Comparison of ENCODE assay signal across 1 cellular context in the genomic region with DNA sequence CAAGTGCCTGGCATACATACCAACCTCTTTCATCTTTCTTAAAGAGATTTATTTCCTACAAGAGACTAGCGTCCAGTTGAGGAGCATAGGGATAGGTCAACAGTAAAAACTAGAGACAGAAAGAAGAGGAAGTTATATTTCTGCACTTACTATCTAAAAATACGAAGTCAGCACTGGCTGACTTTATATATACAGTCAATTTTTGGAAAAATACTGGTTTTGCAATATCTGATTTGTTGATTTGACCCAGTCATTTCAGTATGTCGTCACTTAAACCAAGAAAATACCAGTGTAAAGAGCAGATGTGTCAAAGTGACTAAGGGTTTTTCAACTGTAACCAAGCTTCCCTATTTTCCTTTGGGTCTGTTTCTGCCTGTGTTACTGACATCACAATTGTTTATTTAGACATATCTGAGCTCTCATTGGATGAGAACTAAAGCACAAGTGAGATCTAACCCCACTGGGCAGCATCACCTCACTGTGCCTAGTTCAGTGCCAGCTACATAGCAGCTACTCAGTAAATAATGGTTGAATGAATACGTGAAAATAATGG.
TF ChIP-seq lines count a peak whose summit lies in the region.

No MANE protein-coding gene starts in this region.

TF ChIP-seq in IMR-90, 13 proteins besides CTCF, POLR2A, EP300 and RAD21 (continued from another document):
- TF ChIP-seq, protein P1, sequence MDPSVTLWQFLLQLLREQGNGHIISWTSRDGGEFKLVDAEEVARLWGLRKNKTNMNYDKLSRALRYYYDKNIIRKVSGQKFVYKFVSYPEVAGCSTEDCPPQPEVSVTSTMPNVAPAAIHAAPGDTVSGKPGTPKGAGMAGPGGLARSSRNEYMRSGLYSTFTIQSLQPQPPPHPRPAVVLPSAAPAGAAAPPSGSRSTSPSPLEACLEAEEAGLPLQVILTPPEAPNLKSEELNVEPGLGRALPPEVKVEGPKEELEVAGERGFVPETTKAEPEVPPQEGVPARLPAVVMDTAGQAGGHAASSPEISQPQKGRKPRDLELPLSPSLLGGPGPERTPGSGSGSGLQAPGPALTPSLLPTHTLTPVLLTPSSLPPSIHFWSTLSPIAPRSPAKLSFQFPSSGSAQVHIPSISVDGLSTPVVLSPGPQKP (IDR thresholded peaks at IDR 0.05; ENCODE audit: borderline replicate concordance, low read depth, low read length): no peak
- TF ChIP-seq CHD1 (IDR thresholded peaks at IDR 0.05; ENCODE audit: low read depth, low read length): no peak
- no peak for TF ChIP-seq CEBPB (IDR thresholded peaks at IDR 0.05; ENCODE audit: low read depth, low read length)
- no peak for TF ChIP-seq SMC3 (IDR thresholded peaks at IDR 0.05; ENCODE audit: low read depth, low read length)
- TF ChIP-seq NFE2L2 (IDR thresholded peaks at IDR 0.05; ENCODE audit: low read depth, low read length): no peak
- no peak for TF ChIP-seq MAFK (IDR thresholded peaks at IDR 0.05; ENCODE audit: low read depth, low read length)
- TF ChIP-seq RFX5 (IDR thresholded peaks at IDR 0.05; ENCODE audit: low read depth, low read length): no peak
- TF ChIP-seq BHLHE40 (IDR thresholded peaks at IDR 0.05; ENCODE audit: low read depth, low read length): no peak
- no peak for TF ChIP-seq FOS (IDR thresholded peaks at IDR 0.05; ENCODE audit: low read depth, low read length)
- no peak for TF ChIP-seq MAZ (IDR thresholded peaks at IDR 0.05; ENCODE audit: borderline replicate concordance, low read depth, low read length)
- TF ChIP-seq MXI1 (IDR thresholded peaks at IDR 0.05; ENCODE audit: borderline replicate concordance, low read depth, low read length): no peak
- TF ChIP-seq, protein P2, sequence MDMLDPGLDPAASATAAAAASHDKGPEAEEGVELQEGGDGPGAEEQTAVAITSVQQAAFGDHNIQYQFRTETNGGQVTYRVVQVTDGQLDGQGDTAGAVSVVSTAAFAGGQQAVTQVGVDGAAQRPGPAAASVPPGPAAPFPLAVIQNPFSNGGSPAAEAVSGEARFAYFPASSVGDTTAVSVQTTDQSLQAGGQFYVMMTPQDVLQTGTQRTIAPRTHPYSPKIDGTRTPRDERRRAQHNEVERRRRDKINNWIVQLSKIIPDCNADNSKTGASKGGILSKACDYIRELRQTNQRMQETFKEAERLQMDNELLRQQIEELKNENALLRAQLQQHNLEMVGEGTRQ (IDR thresholded peaks at IDR 0.05; ENCODE audit: low read depth, low read length): no peak
